In the genomic region with DNA sequence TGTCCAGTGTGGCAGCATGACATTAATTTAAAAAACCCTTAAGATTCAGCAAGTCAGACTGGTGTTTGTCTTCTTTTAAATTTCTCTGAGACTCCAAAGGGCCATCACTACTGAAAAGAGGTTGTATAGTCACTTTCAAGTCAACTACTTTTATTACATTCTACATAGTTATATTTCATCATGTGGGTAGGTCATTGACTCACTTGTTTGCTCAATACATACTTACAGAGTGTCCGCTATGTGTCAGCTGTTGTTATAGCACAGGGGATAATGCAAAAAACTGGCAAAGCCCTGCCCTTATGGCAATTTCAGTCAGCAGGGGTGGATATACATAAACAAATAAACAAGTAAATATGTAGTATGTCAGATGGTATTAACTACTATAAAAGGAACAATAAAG, we compare ENCODE assay signal across 19 cellular contexts. TPM values are rescaled to one million over a fixed set of nuclear protein-coding genes. Genes with fewer than 3 reads are reported as not detected.
DNase-seq lines count a peak whose midpoint lies in the region; ATAC-seq, FAIRE-seq and TF ChIP-seq lines count a peak whose summit lies in the region.
"Had no signal": no experiment of that assay in that cellular context is flagged by ENCODE, and none has a peak within 500 bp of the region (broad histone marks: within the 10 kb centered on the region; RNA-seq: fewer than 3 reads in every experiment).

No MANE protein-coding gene starts in this region.

- TF ChIP-seq CTCF in PC-3 (conservative IDR thresholded peaks at IDR 0.05; ENCODE audit: low read depth, low read length) (no peak), epithelial cell of esophagus (IDR thresholded peaks at IDR 0.05; ENCODE audit: insufficient read depth, low read depth, low read length, missing control alignments) (no peak), mucosa of descending colon (IDR thresholded peaks at IDR 0.05) (no peak), left lung (IDR thresholded peaks at IDR 0.05) (no peak)

- H3K9me2 ChIP-seq in GM23248 (ENCODE audit: insufficient read depth) (no peaks in the 10 kb centered on the region), PC-3 (replicated peaks; ENCODE audit: low read length) (no peaks in the 10 kb centered on the region)

- H3K4me3 ChIP-seq in GM23248 (no peak overlapping the region), PC-3 (ENCODE audit: low read length) (no peak overlapping the region), epithelial cell of esophagus (ENCODE audit: low read length) (no peak overlapping the region), mucosa of descending colon (no peak overlapping the region), left lung (no peak overlapping the region)
- H3K4me3 ChIP-seq: HAP-1, PC-9 had no signal

- no peak for FAIRE-seq in GM12891 (lab: Jason Lieb, UNC)
- FAIRE-seq: GM18507 had no signal

- H3K27ac ChIP-seq in GM23248 (no peak overlapping the region), PC-3 (ENCODE audit: low read length) (no peak overlapping the region), left lung (no peak overlapping the region)
- H3K27ac ChIP-seq: PC-9 had no signal

- H3K9me3 ChIP-seq in GM23248 (ENCODE audit: low read depth): no peaks in the 10 kb centered on the region
- H3K9me3 ChIP-seq in PC-3 (ENCODE audit: low read length): no peaks in the 10 kb centered on the region
- no peaks in the 10 kb centered on the region for H3K9me3 ChIP-seq in mucosa of descending colon
- H3K9me3 ChIP-seq in left lung: no peaks in the 10 kb centered on the region
- H3K9me3 ChIP-seq: HAP-1 had no signal

- H3K9ac ChIP-seq in GM23248 (no peak overlapping the region), PC-3 (ENCODE audit: low read length) (no peak overlapping the region)

- TF ChIP-seq POLR2A in GM12891 (IDR thresholded peaks at IDR 0.05; ENCODE audit: low read depth, low read length): no peak

- H3K27me3 Mint-ChIP-seq in stimulated activated naive B cell treated with anti-CD40 and anti-IgM and Interleukin-4, amounts not matched to agents 10 μg/mL and 1 μg/mL and 100 μg/mL, for 72 hours: peaks cover 0 to 4% of the 10 kb centered on the region in 2 donors
- H3K27me3 Mint-ChIP-seq: IgD-negative memory B cell had no signal

- H3F3A ChIP-seq in GM23248 (ENCODE audit: insufficient read depth) (0 out of 2 replicates have a peak, but pooled peaks cover 5% of the 10 kb centered on the region), PC-3 (ENCODE audit: low read length, unreplicated experiment) (no peaks in the 10 kb centered on the region)

- H3K4me1 ChIP-seq in GM23248 (ENCODE audit: insufficient read depth): no peaks in the 10 kb centered on the region
- H3K4me1 ChIP-seq in PC-3 (ENCODE audit: insufficient read depth, low read length): no peaks in the 10 kb centered on the region
- no peaks in the 10 kb centered on the region for H3K4me1 ChIP-seq in mucosa of descending colon (ENCODE audit: low read depth)
- no peaks in the 10 kb centered on the region for H3K4me1 ChIP-seq in left lung
- H3K4me1 ChIP-seq: HAP-1 had no signal

- H3K4me3 Mint-ChIP-seq in stimulated activated naive B cell treated with anti-CD40 and anti-IgM and Interleukin-4, amounts not matched to agents 10 μg/mL and 1 μg/mL and 100 μg/mL, for 72 hours: no peak overlapping the region
- H3K4me3 Mint-ChIP-seq: CD8-positive, alpha-beta memory T cell; IgD-negative memory B cell had no signal

- H3K9me3 Mint-ChIP-seq in stimulated activated naive B cell treated with anti-CD40 and anti-IgM and Interleukin-4, amounts not matched to agents 10 μg/mL and 1 μg/mL and 100 μg/mL, for 72 hours: no peaks in the 10 kb centered on the region
- H3K9me3 Mint-ChIP-seq: CD8-positive, alpha-beta memory T cell; IgD-negative memory B cell had no signal

- no TSS peak for BruUV-seq in PC-3 (replicated peaks; lab: Mats Ljungman, UMichigan)

- POLR2A ChIA-PET in PC-3 (lab: Charles Lee; ENCODE audit: unreplicated experiment): no interaction called here

- peak; percentile 20 for DNase-seq in GM23248
- peak; percentile 4 for DNase-seq in PC-3
- DNase-seq in epithelial cell of esophagus (ENCODE audit: low read depth): peak; percentile 0
- DNase-seq in mucosa of descending colon: no peak
- DNase-seq in left lung: no peak
- DNase-seq in GM12891 (ENCODE audit: insufficient read length, low spot score): no peak
- DNase-seq in stimulated activated naive B cell treated with anti-CD40 and anti-IgM and Interleukin-4, amounts not matched to agents 10 μg/mL and 1 μg/mL and 100 μg/mL, for 72 hours: no peak
- DNase-seq: CD8-positive, alpha-beta memory T cell; NCI-H1092; NCI-H1694; NCI-H345; NCI-H748 treated with DMSO at 0.1 percent for 48 hours; PC-9; SHP77 had no signal

- 83 to 95% methylated on average over 1 of the region's 1 CpG for WGBS in GM23248 (ENCODE audit: low coverage in 1 of 2, low lambda C conversion rate in 2 of 2, missing lambda C conversion rate in 2 of 2), 2 experiments

- no peaks in the 10 kb centered on the region for H3K36me3 Mint-ChIP-seq in stimulated activated naive B cell treated with anti-CD40 and anti-IgM and Interleukin-4, amounts not matched to agents 10 μg/mL and 1 μg/mL and 100 μg/mL, for 72 hours
- H3K36me3 Mint-ChIP-seq: CD8-positive, alpha-beta memory T cell; IgD-negative memory B cell had no signal

- H3K27ac Mint-ChIP-seq in stimulated activated naive B cell treated with anti-CD40 and anti-IgM and Interleukin-4, amounts not matched to agents 10 μg/mL and 1 μg/mL and 100 μg/mL, for 72 hours: no peak overlapping the region
- H3K27ac Mint-ChIP-seq: CD8-positive, alpha-beta memory T cell; IgD-negative memory B cell had no signal

- no peaks in the 10 kb centered on the region for H3K36me3 ChIP-seq in GM23248 (ENCODE audit: low read depth)
- H3K36me3 ChIP-seq in PC-3 (ENCODE audit: low read depth, low read length): no peaks in the 10 kb centered on the region
- no peaks in the 10 kb centered on the region for H3K36me3 ChIP-seq in mucosa of descending colon (ENCODE audit: low read depth)
- H3K36me3 ChIP-seq in left lung: no peaks in the 10 kb centered on the region
- H3K36me3 ChIP-seq: HAP-1 had no signal

- H3K27me3 ChIP-seq in GM23248 (replicated peaks; ENCODE audit: insufficient read depth) (no peaks in the 10 kb centered on the region), PC-3 (ENCODE audit: low read length) (no peaks in the 10 kb centered on the region), left lung (no peaks in the 10 kb centered on the region)

- no peak overlapping the region for H3K4me2 ChIP-seq in GM23248 (ENCODE audit: unreplicated experiment)
- H3K4me2 ChIP-seq in PC-3 (ENCODE audit: low read length): no peak overlapping the region
- H3K4me2 ChIP-seq: PC-9 had no signal

- ATAC-seq in PC-3: no peak
- ATAC-seq in mucosa of descending colon: peak; percentile 79
- ATAC-seq in left lung: no peak
- ATAC-seq in stimulated activated naive B cell treated with anti-CD40 and anti-IgM and Interleukin-4, amounts not matched to agents 10 μg/mL and 1 μg/mL and 100 μg/mL, for 72 hours (replicated peaks): no peak

- intact Hi-C loops in PC-3 (cut with micrococcal nuclease): no loop called here
- intact Hi-C loops in mucosa of descending colon (cut with DNase I, micrococcal nuclease): no loop called here
- intact Hi-C loops in left lung (cut with DNase I): no loop called here

- H3K79me2 ChIP-seq in GM23248 (ENCODE audit: insufficient read depth): no peaks in the 10 kb centered on the region
- H3K79me2 ChIP-seq in PC-3 (ENCODE audit: low read length): no peaks in the 10 kb centered on the region

- H2AFZ ChIP-seq in GM23248 (no peak overlapping the region), PC-3 (ENCODE audit: low read length) (no peak overlapping the region)
- H2AFZ ChIP-seq: PC-9 had no signal

- H3K4me1 Mint-ChIP-seq in stimulated activated naive B cell treated with anti-CD40 and anti-IgM and Interleukin-4, amounts not matched to agents 10 μg/mL and 1 μg/mL and 100 μg/mL, for 72 hours: no peaks in the 10 kb centered on the region
- H3K4me1 Mint-ChIP-seq: CD8-positive, alpha-beta memory T cell; IgD-negative memory B cell had no signal

- in situ Hi-C loops in GM23248 (cut with MboI): no loop called here

- CTCF ChIA-PET in PC-3 (lab: Charles Lee): no interaction called here

- H4K20me1 ChIP-seq in GM23248 (ENCODE audit: insufficient read depth) (no peaks in the 10 kb centered on the region), PC-3 (ENCODE audit: low read length) (no peaks in the 10 kb centered on the region)

TF ChIP-seq in GM12891, 5 proteins besides CTCF, POLR2A, EP300 and RAD21:
- no peak for TF ChIP-seq POLR2AphosphoS5 (IDR thresholded peaks at IDR 0.05; ENCODE audit: low read depth, low read length)
- TF ChIP-seq PAX5 (IDR thresholded peaks at IDR 0.05; ENCODE audit: insufficient read depth, low read length, severe bottlenecking): no peak
- no peak for TF ChIP-seq SPI1 (IDR thresholded peaks at IDR 0.05; ENCODE audit: low read depth, low read length)
- TF ChIP-seq TAF1 (IDR thresholded peaks at IDR 0.05; ENCODE audit: low read depth, low read length): no peak
- no peak for TF ChIP-seq POU2F2 (IDR thresholded peaks at IDR 0.05; ENCODE audit: low read depth, low read length)

RNA-seq across cellular contexts. Expression of gene MYH4, which starts 2.5 kb away (rescaled TPM):
- not detected in 2 replicates for total RNA-seq in GM23248 (2014; rRNA removed; shearing (Covaris generic))
- polyA plus RNA-seq in GM23248 (2016; fragmentation: Nextera tagmentation; extraction: Ambion mirVana): not detected in 2 replicates
- total RNA-seq in PC-3 (2014; rRNA removed) (not detected in 2 replicates), mucosa of descending colon (not detected), left lung (not detected)
- polyA plus RNA-seq in GM12891 (2012; ENCODE audit: low read depth, missing spikeins): not detected
- total RNA-seq: CD8-positive, alpha-beta memory T cell; PC-9 had no signal
- polyA plus RNA-seq: AG04450; BJ; CD8-positive, alpha-beta memory T cell; IgD-negative memory B cell had no signal

RNA-seq across cellular contexts. Expression of gene MYH1, which starts 46.5 kb away (rescaled TPM):
- total RNA-seq in GM23248 (2014; rRNA removed; shearing (Covaris generic)): under 0.01 and 0.11 TPM in 2 replicates
- polyA plus RNA-seq in GM23248 (2016; fragmentation: Nextera tagmentation; extraction: Ambion mirVana): 0.04 and 0.10 TPM in 2 replicates
- total RNA-seq in PC-3 (2014; rRNA removed): not detected in 2 replicates
- total RNA-seq in mucosa of descending colon: under 1 TPM in 2 of 3 donors, not detected in 1; 0.06 to 0.10 TPM
- under 1 TPM; 0.05 to 0.20 TPM for total RNA-seq in left lung
- not detected for polyA plus RNA-seq in GM12891 (2012; ENCODE audit: low read depth, missing spikeins)
- total RNA-seq: CD8-positive, alpha-beta memory T cell; PC-9 had no signal
- polyA plus RNA-seq: AG04450; CD8-positive, alpha-beta memory T cell; IgD-negative memory B cell had no signal

RNA-seq across cellular contexts. Expression of gene MYH8, which starts 50.1 kb away (rescaled TPM):
- not detected in 2 replicates for total RNA-seq in GM23248 (2014; rRNA removed; shearing (Covaris generic))
- not detected in 2 replicates for polyA plus RNA-seq in GM23248 (2016; fragmentation: Nextera tagmentation; extraction: Ambion mirVana)
- not detected in 2 replicates for total RNA-seq in PC-3 (2014; rRNA removed)
- not detected for total RNA-seq in mucosa of descending colon
- total RNA-seq in left lung: not detected
- not detected for polyA plus RNA-seq in GM12891 (2012; ENCODE audit: low read depth, missing spikeins)
- total RNA-seq: CD8-positive, alpha-beta memory T cell; PC-9 had no signal
- polyA plus RNA-seq: AG04450; BJ; CD8-positive, alpha-beta memory T cell; IgD-negative memory B cell had no signal

Comparison
In these comparisons a context has a peak if more than half of its experiments do, and no peak if none do; other contexts are left out.
1. DNase-seq: peak in GM23248 (single experiment), PC-3 (single experiment) and epithelial cell of esophagus (single experiment); none in mucosa of descending colon (0 of 3), left lung (0 of 2), GM12891 (single experiment) and stimulated activated naive B cell treated with anti-CD40 and anti-IgM and Interleukin-4, amounts not matched to agents 10 μg/mL and 1 μg/mL and 100 μg/mL, for 72 hours (single experiment).